8 cellular contexts compared by ENCODE assay signal in genomic region chr4:153541426-153542096, GRCh38.
A peak's percentile ranks its signal among the peaks of the same experiment; 100 is the strongest.
DNase-seq lines count a peak whose midpoint lies in the region; ATAC-seq and TF ChIP-seq lines count a peak whose summit lies in the region.

No MANE protein-coding gene starts in this region.

- peak; percentile 21 for TF ChIP-seq CTCF in astrocyte of the cerebellum (IDR thresholded peaks at IDR 0.05; ENCODE audit: low read depth, low read length, missing control alignments)

- DNase-seq in HK-2 (ENCODE audit: unreplicated experiment), result peak; percentile 35
- peak; percentile 96 for DNase-seq in astrocyte of the cerebellum (ENCODE audit: low read depth)
- no peak for DNase-seq in sciatic nerve (ENCODE audit: low spot score)
- no peak for DNase-seq in activated CD4-positive, CD25-positive, alpha-beta regulatory T cell (lab: John Stamatoyannopoulos, UW)
- no peak for DNase-seq in NCI-H526 (lab: John Stamatoyannopoulos, UW)
- DNase-seq in activated CD8-positive, alpha-beta memory T cell treated with anti-CD3 and anti-CD28 coated beads for 24 hours, result no peak

- intact Hi-C loops in sciatic nerve (cut with DNase I), result no loop called here

- in situ Hi-C loops in astrocyte of the cerebellum (cut with HindIII; ENCODE audit: low sequenced_read_pairs), result no loop called here

- no peak overlapping the region for H3K4me3 ChIP-seq in astrocyte of the cerebellum (ENCODE audit: low read depth, low read length)

- ATAC-seq in GM18868 (IDR thresholded peaks at IDR 0.05; ENCODE audit: unreplicated experiment), result peak; percentile 61
- peak; percentile 13 for ATAC-seq in sciatic nerve
- ATAC-seq in HG03159 (IDR thresholded peaks at IDR 0.05; ENCODE audit: unreplicated experiment), result no peak

Comparison
In these comparisons a context has a peak if more than half of its experiments do, and no peak if none do; other contexts are left out.
1. DNase-seq: peak in HK-2 (single experiment) and astrocyte of the cerebellum (single experiment); none in sciatic nerve (single experiment), activated CD4-positive, CD25-positive, alpha-beta regulatory T cell (0 of 4), NCI-H526 (0 of 2) and activated CD8-positive, alpha-beta memory T cell treated with anti-CD3 and anti-CD28 coated beads for 24 hours (single experiment).